In genomic region chr9:135156525-135157510, GRCh38 we compare ENCODE assay signal across 9 cellular contexts.
A peak's percentile ranks its signal among the peaks of the same experiment; 100 is the strongest.
DNase-seq lines count a peak whose midpoint lies in the region; ATAC-seq and TF ChIP-seq lines count a peak whose summit lies in the region.
"Had no signal": no experiment of that assay in that cellular context is flagged by ENCODE, and none has a peak within 500 bp of the region (broad histone marks: within the 10 kb centered on the region; RNA-seq: fewer than 3 reads in every experiment).

No MANE protein-coding gene starts in this region.

- no peak for TF ChIP-seq CTCF in cardiac fibroblast (IDR thresholded peaks at IDR 0.05; ENCODE audit: low read depth, low read length)

- no peak overlapping the region for H3K4me3 ChIP-seq in cardiac fibroblast (replicated peaks in 1 of 2; ENCODE audit: low read depth in 2 of 2, low read length in 2 of 2)

- ATAC-seq in HG02852 (IDR thresholded peaks at IDR 0.05; ENCODE audit: unreplicated experiment) = no peak
- no peak for ATAC-seq in HG03196 (IDR thresholded peaks at IDR 0.05; ENCODE audit: unreplicated experiment)

- DNase-seq in EL (peak; percentile 18), KG1 (lab: John Stamatoyannopoulos, UW) (peak; percentile 19), cardiac fibroblast (ENCODE audit: low read depth in 2 of 2) (peak; percentile 38 to 57), mucosa of gallbladder (ENCODE audit: low spot score) (peak; percentile 62), NCI-H526 (lab: John Stamatoyannopoulos, UW) (no peak), D341Med (ENCODE audit: low spot score) (no peak)
- DNase-seq: NCI-H524 had no signal

Comparison
In these comparisons a context has a peak if more than half of its experiments do, and no peak if none do; other contexts are left out.
1. DNase-seq: peak in EL (single experiment), KG1 (single experiment), cardiac fibroblast (2 of 2) and mucosa of gallbladder (single experiment); none in NCI-H526 (0 of 2) and D341Med (single experiment).